In genomic region chr10:13276749-13277394, GRCh38 we compare ENCODE assay signal across 20 cellular contexts. TPM values are rescaled to one million over a fixed set of nuclear protein-coding genes. Genes with fewer than 3 reads are reported as not detected.
DNase-seq lines count a peak whose midpoint lies in the region; ATAC-seq, FAIRE-seq and TF ChIP-seq lines count a peak whose summit lies in the region.
"Had no signal": no experiment of that assay in that cellular context is flagged by ENCODE, and none has a peak within 500 bp of the region (broad histone marks: within the 10 kb centered on the region; RNA-seq: fewer than 3 reads in every experiment).

No MANE protein-coding gene starts in this region.

- H3K9me3 ChIP-seq in left ventricle myocardium inferior (replicated peaks) (no peaks in the 10 kb centered on the region), heart right ventricle (no peaks in the 10 kb centered on the region), upper lobe of right lung (no peaks in the 10 kb centered on the region), MM.1S (replicated peaks; ENCODE audit: insufficient read depth, low read length) (no peaks in the 10 kb centered on the region)

- no peak for FAIRE-seq in GM12891 (lab: Jason Lieb, UNC)

- no peak overlapping the region for H3K4me3 Mint-ChIP-seq in brain

- H3K27me3 ChIP-seq in left ventricle myocardium inferior (ENCODE audit: low read depth) = no peaks in the 10 kb centered on the region
- H3K27me3 ChIP-seq in heart right ventricle = no peaks in the 10 kb centered on the region
- no peaks in the 10 kb centered on the region for H3K27me3 ChIP-seq in upper lobe of right lung
- no peaks in the 10 kb centered on the region for H3K27me3 ChIP-seq in MM.1S (replicated peaks; ENCODE audit: insufficient read depth, low read length)

- no peak for TF ChIP-seq POLR2A in GM12891 (IDR thresholded peaks at IDR 0.05; ENCODE audit: low read depth, low read length)

- H3K4me2 ChIP-seq in MM.1S (ENCODE audit: low read depth, low read length) = no peak overlapping the region

- no peak overlapping the region for H3K9ac ChIP-seq in MM.1S (ENCODE audit: low read length)

- no peaks in the 10 kb centered on the region for H3K9me3 Mint-ChIP-seq in brain

- TF ChIP-seq CTCF in left ventricle myocardium inferior (IDR thresholded peaks at IDR 0.05; ENCODE audit: borderline replicate concordance) (peak; percentile 24), heart right ventricle (IDR thresholded peaks at IDR 0.05) (peak in 4 of 9 donors; percentile 14 to 24 (median 19)), brain (conservative IDR thresholded peaks at IDR 0.05) (peak; percentile 40 to 44), upper lobe of right lung (IDR thresholded peaks at IDR 0.05) (peak; percentile 19), MM.1S (IDR thresholded peaks at IDR 0.05; ENCODE audit: low read length) (no peak)

- H3K27ac ChIP-seq in left ventricle myocardium inferior (replicated peaks) (peak overlapping the region; percentile 27), heart right ventricle (no peak overlapping the region), upper lobe of right lung (no peak overlapping the region), substantia nigra (ENCODE audit: low read depth, low read length, poor library complexity, severe bottlenecking) (no peak overlapping the region), MM.1S (ENCODE audit: low read length) (no peak overlapping the region)

- WGBS in heart right ventricle, 2 donors = 50 to 58% methylated on average over 4 of the region's 4 CpGs

- H3K27ac Mint-ChIP-seq in brain = no peak overlapping the region

- no peaks in the 10 kb centered on the region for H3K9me2 ChIP-seq in MM.1S (replicated peaks; ENCODE audit: insufficient read depth, low read length)

- intact Hi-C loops in left ventricle myocardium inferior (cut with micrococcal nuclease) (no loop called here), heart right ventricle (cut with DNase I) (no loop called here), upper lobe of right lung (cut with DNase I) (no loop called here)

- no peak for ATAC-seq in heart right ventricle
- ATAC-seq in upper lobe of right lung = no peak
- ATAC-seq: activated CD4-positive, CD25-positive, alpha-beta regulatory T cell treated with anti-CD3 and anti-CD28 coated beads, Interleukin-2, amount 50 U/mL, for 24 hours had no signal

- H3K4me3 ChIP-seq in left ventricle myocardium inferior (no peak overlapping the region), heart right ventricle (no peak overlapping the region), upper lobe of right lung (no peak overlapping the region), MM.1S (ENCODE audit: low read length) (no peak overlapping the region)

- no peak overlapping the region for H2AFZ ChIP-seq in MM.1S (ENCODE audit: low read length)

- DNase-seq in left ventricle myocardium inferior (no peak), heart right ventricle (no peak), inferior parietal cortex (ENCODE audit: extremely low spot score) (peak; percentile 26), upper lobe of right lung (no peak), GM12891 (ENCODE audit: insufficient read length, low spot score) (no peak), substantia nigra (lab: John Stamatoyannopoulos, UW) (no peak), MM.1S (no peak)
- DNase-seq: Calu3; effector CD4-positive, alpha-beta T cell; hypothalamus; Karpas-422; mammary epithelial cell; NCI-H2029 treated with DMSO at 0.1 percent for 48 hours; NCI-H82; occipital lobe; SHP77 treated with DMSO at 0.1 percent for 48 hours had no signal

- H3K27me3 Mint-ChIP-seq in brain = peaks cover 3% of the 10 kb centered on the region

- H3K36me3 Mint-ChIP-seq in brain = peaks cover 20% of the 10 kb centered on the region

- H3F3A ChIP-seq in MM.1S (ENCODE audit: insufficient read depth, low read length) = peaks cover 15% of the 10 kb centered on the region

- H3K79me2 ChIP-seq in MM.1S (ENCODE audit: low read length) = no peaks in the 10 kb centered on the region

- peaks cover 11% of the 10 kb centered on the region for H3K4me1 Mint-ChIP-seq in brain

- H3K4me1 ChIP-seq in left ventricle myocardium inferior = peaks cover 18% of the 10 kb centered on the region
- peaks cover 0 to 12% (median 0%) of the 10 kb centered on the region in 9 donors for H3K4me1 ChIP-seq in heart right ventricle
- no peaks in the 10 kb centered on the region for H3K4me1 ChIP-seq in upper lobe of right lung
- peaks cover 15% of the 10 kb centered on the region for H3K4me1 ChIP-seq in MM.1S (ENCODE audit: low read length)

- H3K36me3 ChIP-seq in left ventricle myocardium inferior (peaks cover 47% of the 10 kb centered on the region), heart right ventricle (peaks cover 0 to 48% (median 36%) of the 10 kb centered on the region in 9 donors), upper lobe of right lung (peaks cover 37% of the 10 kb centered on the region), MM.1S (replicated peaks; ENCODE audit: insufficient read depth, low read length) (no peaks in the 10 kb centered on the region)

- no peaks in the 10 kb centered on the region for H4K20me1 ChIP-seq in MM.1S (ENCODE audit: insufficient read depth, low read length)

TF ChIP-seq in GM12891, 5 proteins besides CTCF, POLR2A, EP300 and RAD21:
- TF ChIP-seq SPI1 (IDR thresholded peaks at IDR 0.05; ENCODE audit: low read depth, low read length) (no peak), PAX5 (IDR thresholded peaks at IDR 0.05; ENCODE audit: insufficient read depth, low read length, severe bottlenecking) (no peak), POU2F2 (IDR thresholded peaks at IDR 0.05; ENCODE audit: low read depth, low read length) (no peak), TAF1 (IDR thresholded peaks at IDR 0.05; ENCODE audit: low read depth, low read length) (no peak), POLR2AphosphoS5 (IDR thresholded peaks at IDR 0.05; ENCODE audit: low read depth, low read length) (no peak)
TF ChIP-seq in GM12891: peak in this region for 0.

RNA-seq across cellular contexts. Expression of gene PHYH, which starts 23.0 kb away (rescaled TPM):
- total RNA-seq in left ventricle myocardium inferior (163 TPM), heart right ventricle (100 to 1,000 TPM in 9 of 10 donors, 10 to 100 TPM in 1; 97.3 to 188 (median 162) TPM), upper lobe of right lung (29.6 TPM)
- polyA plus RNA-seq in heart right ventricle (10 to 100 TPM; 51.1 to 56.7 TPM), brain (ENCODE audit: insufficient read depth, low read depth, low replicate concordance) (37.0 TPM)
- polyA plus RNA-seq in GM12891 (2012; ENCODE audit: low read depth, missing spikeins) = 6.1 TPM

RNA-seq across cellular contexts. Expression of gene UCMA, which starts 42.7 kb away (rescaled TPM):
- not detected for total RNA-seq in left ventricle myocardium inferior
- total RNA-seq in heart right ventricle = not detected
- polyA plus RNA-seq in heart right ventricle = not detected
- not detected for polyA plus RNA-seq in brain (ENCODE audit: insufficient read depth, low read depth, low replicate concordance)
- not detected for total RNA-seq in upper lobe of right lung
- 0.39 TPM for polyA plus RNA-seq in GM12891 (2012; ENCODE audit: low read depth, missing spikeins)
- total RNA-seq: Calu3, mammary epithelial cell, occipital lobe, ureter had no signal
- polyA plus RNA-seq: adipose tissue, mammary epithelial cell had no signal
